Comparison of ENCODE assay signal across 1 cellular context in genomic region chr10:116490028-116490662, GRCh38.
TF ChIP-seq lines count a peak whose summit lies in the region.

No MANE protein-coding gene starts in this region.

TF ChIP-seq in A549, 52 proteins besides CTCF, POLR2A, EP300 and RAD21 (continued from another document):
- TF ChIP-seq FOXS1 (CRISPR knock-in tag; IDR thresholded peaks at IDR 0.05) (no peak), SMC3 (IDR thresholded peaks at IDR 0.05) (peak; percentile 42; the same call in 2 of the 3 replicates), FOSL2 (IDR thresholded peaks at IDR 0.05) (no peak), FOSL2 (CRISPR knock-in tag; IDR thresholded peaks at IDR 0.05) (no peak), TFCP2L1 (CRISPR knock-in tag; IDR thresholded peaks at IDR 0.05) (no peak)
